In genomic region chr17:67244621-67245072, GRCh38 we compare ENCODE assay signal across 8 cellular contexts. TPM values are rescaled to one million over a fixed set of nuclear protein-coding genes. Genes with fewer than 3 reads are reported as not detected.
DNase-seq lines count a peak whose midpoint lies in the region; ATAC-seq, FAIRE-seq and TF ChIP-seq lines count a peak whose summit lies in the region.

No MANE protein-coding gene starts in this region.

- TF ChIP-seq RAD21 in IMR-90 (IDR thresholded peaks at IDR 0.05; ENCODE audit: low read length) = no peak

- no peak for TF ChIP-seq CTCF in IMR-90 (conservative IDR thresholded peaks at IDR 0.05; ENCODE audit: low read depth, low read length)
- no peak for TF ChIP-seq CTCF in astrocyte (IDR thresholded peaks at IDR 0.05; ENCODE audit: insufficient read depth, low read depth, low read length)
- TF ChIP-seq CTCF in kidney epithelial cell (IDR thresholded peaks at IDR 0.05; ENCODE audit: insufficient read depth, low read length, poor library complexity, severe bottlenecking) = no peak

- H2BK15ac ChIP-seq in IMR-90 (ENCODE audit: low read depth, low read length) = no peak overlapping the region

- H3K4me2 ChIP-seq in BLaER1 treated with 17β-estradiol and CSF1 and Interleukin-3, amounts not matched to agents 10 nM and 100 nM = peak overlapping the region; percentile 79 to 98 (median 94)
- H3K4me2 ChIP-seq in IMR-90 (ENCODE audit: low read depth, low read length) (peak overlapping the region; percentile 91; the same call in 1 of the 2 replicates), astrocyte (ENCODE audit: low read length) (peak overlapping the region; percentile 98)

- H3K79me1 ChIP-seq in IMR-90 (ENCODE audit: low read depth in 1 of 2, low read length in 2 of 2) = peaks cover 10 to 24% of the 10 kb centered on the region in 2 experiments; a peak in 3 of 4 replicates

- no peak for TF ChIP-seq POLR2A in IMR-90 (IDR thresholded peaks at IDR 0.05; ENCODE audit: low read depth, low read length)

- in situ Hi-C loops in IMR-90 (cut with MboI; ENCODE audit: low sequenced_read_pairs) = no loop called here

- no peak overlapping the region for H3K27ac Mint-ChIP-seq in astrocyte (ENCODE audit: unreplicated experiment)
- H3K27ac Mint-ChIP-seq in stimulated activated effector memory CD8-positive, alpha-beta T cell treated with anti-CD3 and anti-CD28 coated beads, Interleukin-12 subunit alpha, Interleukin-12 subunit beta, amount 100 ng/mL, for 72 hours = peak overlapping the region; percentile 92

- H3K4me3 ChIP-seq in BLaER1 treated with 17β-estradiol and CSF1 and Interleukin-3, amounts not matched to agents 10 nM and 100 nM = peak overlapping the region; percentile 84 to 99 (median 98)
- peak overlapping the region; percentile 83 for H3K4me3 ChIP-seq in IMR-90 (ENCODE audit: insufficient read depth, low read depth, low read length)
- peak overlapping the region; percentile 85 for H3K4me3 ChIP-seq in astrocyte (ENCODE audit: insufficient read depth, low read depth, low read length)
- peak overlapping the region; percentile 81 for H3K4me3 ChIP-seq in kidney epithelial cell (ENCODE audit: low read depth, low read length)

- peak overlapping the region; percentile 90 to 97 (median 92) for H3K27ac ChIP-seq in BLaER1 treated with 17β-estradiol and CSF1 and Interleukin-3, amounts not matched to agents 10 nM and 100 nM
- H3K27ac ChIP-seq in IMR-90 (ENCODE audit: insufficient read depth, low read length) = peak overlapping the region; percentile 76
- H3K27ac ChIP-seq in astrocyte (ENCODE audit: low read depth, low read length) = peak overlapping the region; percentile 83

- H4K20me1 ChIP-seq in BLaER1 treated with 17β-estradiol and CSF1 and Interleukin-3, amounts not matched to agents 10 nM and 100 nM = peaks cover 21 to 59% (median 43%) of the 10 kb centered on the region in 11 experiments; a peak in 20 of 22 replicates
- H4K20me1 ChIP-seq in IMR-90 (ENCODE audit: insufficient read depth, low read length) = peaks cover 15% of the 10 kb centered on the region; the same call in 1 of the 2 replicates
- peaks cover 19% of the 10 kb centered on the region for H4K20me1 ChIP-seq in astrocyte (ENCODE audit: insufficient read depth, low read length)

- H4K91ac ChIP-seq in IMR-90 (ENCODE audit: insufficient read depth, low read depth, low read length) = no peak overlapping the region

- H3K18ac ChIP-seq in IMR-90 (ENCODE audit: low read depth, low read length) = no peak overlapping the region

- peak overlapping the region; percentile 92 to 99 (median 95) for H3K9ac ChIP-seq in BLaER1 treated with 17β-estradiol and CSF1 and Interleukin-3, amounts not matched to agents 10 nM and 100 nM
- H3K9ac ChIP-seq in IMR-90 (ENCODE audit: low read depth, low read length) = peak overlapping the region; percentile 69
- H3K9ac ChIP-seq in astrocyte (ENCODE audit: low read length) = peak overlapping the region; percentile 96

- H3K36me3 Mint-ChIP-seq in astrocyte (ENCODE audit: low read depth, unreplicated experiment) = peaks cover 4% of the 10 kb centered on the region
- peaks cover 47% of the 10 kb centered on the region for H3K36me3 Mint-ChIP-seq in stimulated activated effector memory CD8-positive, alpha-beta T cell treated with anti-CD3 and anti-CD28 coated beads, Interleukin-12 subunit alpha, Interleukin-12 subunit beta, amount 100 ng/mL, for 72 hours

- peaks cover 17 to 36% (median 25%) of the 10 kb centered on the region in 11 experiments; a peak in 20 of 22 replicates for H3K36me3 ChIP-seq in BLaER1 treated with 17β-estradiol and CSF1 and Interleukin-3, amounts not matched to agents 10 nM and 100 nM
- H3K36me3 ChIP-seq in IMR-90 (ENCODE audit: control insufficient read depth, insufficient read depth, low read length) (no peaks in the 10 kb centered on the region), astrocyte (ENCODE audit: insufficient read depth, low read length) (no peaks in the 10 kb centered on the region), kidney epithelial cell (ENCODE audit: control insufficient read depth, insufficient read depth, low read length) (no peaks in the 10 kb centered on the region)

- no peak for DNase-seq in IMR-90
- DNase-seq in astrocyte (ENCODE audit: low read depth) = no peak
- no peak for DNase-seq in kidney epithelial cell (ENCODE audit: low read depth)
- no peak for DNase-seq in stimulated activated effector memory CD8-positive, alpha-beta T cell treated with anti-CD3 and anti-CD28 coated beads, Interleukin-12 subunit alpha, Interleukin-12 subunit beta, amount 100 ng/mL, for 72 hours (ENCODE audit: low spot score in 2 of 2)
- DNase-seq in amniotic stem cell (lab: John Stamatoyannopoulos, UW) = no peak
- DNase-seq in NCI-H2227 treated with DMSO at 0.1 percent for 48 hours (lab: John Stamatoyannopoulos, UW) = no peak

- 0 out of 2 replicates have a peak overlapping the region, but pooled peaks have one; percentile 12 for H3K4ac ChIP-seq in IMR-90 (ENCODE audit: low read depth, low read length)

- no peak overlapping the region; the same call in 1 of the 2 replicates for H3K14ac ChIP-seq in IMR-90 (replicated peaks; ENCODE audit: low read depth, low read length)

- peak overlapping the region; percentile 83 for H2AK9ac ChIP-seq in IMR-90 (replicated peaks; ENCODE audit: low read depth, low read length, poor library complexity)

- peaks cover 0 to 11% (median 4%) of the 10 kb centered on the region in 11 experiments; a peak in 8 of 22 replicates for H3K27me3 ChIP-seq in BLaER1 treated with 17β-estradiol and CSF1 and Interleukin-3, amounts not matched to agents 10 nM and 100 nM
- H3K27me3 ChIP-seq in IMR-90 (ENCODE audit: control insufficient read depth, insufficient read depth, low read length) = no peaks in the 10 kb centered on the region
- H3K27me3 ChIP-seq in astrocyte (ENCODE audit: insufficient read depth, low read length) = no peaks in the 10 kb centered on the region
- no peaks in the 10 kb centered on the region for H3K27me3 ChIP-seq in kidney epithelial cell (ENCODE audit: control insufficient read depth, insufficient read depth, low read length)

- H3K9me1 ChIP-seq in IMR-90 (ENCODE audit: insufficient read depth, low read length) = 0 out of 2 replicates have a peak, but pooled peaks cover 6% of the 10 kb centered on the region

- peak overlapping the region; percentile 77 for H2BK5ac ChIP-seq in IMR-90 (ENCODE audit: low read depth, low read length, poor library complexity, severe bottlenecking)

- CTCF ChIA-PET in IMR-90 (lab: Yijun Ruan, JAX) = no interaction called here

- no peak overlapping the region for H4K5ac ChIP-seq in IMR-90 (ENCODE audit: low read depth, low read length)

- H3K9me3 ChIP-seq in BLaER1 treated with 17β-estradiol and CSF1 and Interleukin-3, amounts not matched to agents 10 nM and 100 nM (replicated peaks in 1 of 11) = no peaks in the 10 kb centered on the region
- H3K9me3 ChIP-seq in IMR-90 (ENCODE audit: control insufficient read depth, insufficient read depth, low read length) (no peaks in the 10 kb centered on the region), astrocyte (ENCODE audit: insufficient read depth, low read depth, low read length) (no peaks in the 10 kb centered on the region)

- POLR2A ChIA-PET in IMR-90 (lab: Charles Lee; ENCODE audit: unreplicated experiment) = no interaction called here

- no TSS peak for BruUV-seq in IMR-90 (replicated peaks; lab: Mats Ljungman, UMichigan)

- peaks cover 30% of the 10 kb centered on the region for H3K4me1 Mint-ChIP-seq in astrocyte (ENCODE audit: low read depth, unreplicated experiment)
- H3K4me1 Mint-ChIP-seq in stimulated activated effector memory CD8-positive, alpha-beta T cell treated with anti-CD3 and anti-CD28 coated beads, Interleukin-12 subunit alpha, Interleukin-12 subunit beta, amount 100 ng/mL, for 72 hours = peaks cover 58% of the 10 kb centered on the region

- dilution Hi-C loops in IMR-90 (cut with HindIII; ENCODE audit: low sequenced_read_pairs, unreplicated experiment) = no loop called here

- no CpG with 5 or more reads among the region's 42 CpGs for WGBS in IMR-90 (ENCODE audit: extremely low coverage in 2 of 2, insufficient read length in 1 of 2), 2 experiments

- intact Hi-C loops in IMR-90 (cut with micrococcal nuclease) = loop anchor here (5.0 kb wide), 1 partner anchor 98 kb away; no protein-coding TSS in a partner anchor

- H2BK20ac ChIP-seq in IMR-90 (ENCODE audit: low read depth, low read length) = no peak overlapping the region

- peaks cover 50% of the 10 kb centered on the region for H3K79me2 ChIP-seq in astrocyte (ENCODE audit: insufficient read depth, low read length)

- H3K23ac ChIP-seq in IMR-90 (ENCODE audit: low read depth, low read length) = no peak overlapping the region

- H3K9me3 Mint-ChIP-seq in astrocyte (ENCODE audit: unreplicated experiment) = no peaks in the 10 kb centered on the region
- no peaks in the 10 kb centered on the region for H3K9me3 Mint-ChIP-seq in stimulated activated effector memory CD8-positive, alpha-beta T cell treated with anti-CD3 and anti-CD28 coated beads, Interleukin-12 subunit alpha, Interleukin-12 subunit beta, amount 100 ng/mL, for 72 hours

- H3K4me1 ChIP-seq in BLaER1 treated with 17β-estradiol and CSF1 and Interleukin-3, amounts not matched to agents 10 nM and 100 nM = peaks cover 33 to 62% (median 44%) of the 10 kb centered on the region in 10 experiments
- H3K4me1 ChIP-seq in IMR-90 (ENCODE audit: control insufficient read depth, insufficient read depth, low read length) (peaks cover 2% of the 10 kb centered on the region; the same call in 1 of the 2 replicates), astrocyte (ENCODE audit: insufficient read depth, low read length) (peaks cover 17% of the 10 kb centered on the region)

- no peak overlapping the region for H2AK5ac ChIP-seq in IMR-90 (ENCODE audit: low read depth, low read length)

- no peak overlapping the region; a peak in 1 of 4 replicates for H4K8ac ChIP-seq in IMR-90 (ENCODE audit: low read depth in 2 of 2, low read length in 2 of 2)

- ATAC-seq in GM21381 (IDR thresholded peaks at IDR 0.05; ENCODE audit: unreplicated experiment) (peak; percentile 18), IMR-90 (ENCODE audit: low read depth) (peak; percentile 21)
- ATAC-seq in stimulated activated effector memory CD8-positive, alpha-beta T cell treated with anti-CD3 and anti-CD28 coated beads, Interleukin-12 subunit alpha, Interleukin-12 subunit beta, amount 100 ng/mL, for 72 hours = peak; percentile 46

- FAIRE-seq in astrocyte (lab: Jason Lieb, UNC) = no peak

- H2BK120ac ChIP-seq in IMR-90 (ENCODE audit: low read depth, low read length) = peak overlapping the region; percentile 22; the same call in 1 of the 2 replicates

- peak overlapping the region; percentile 96 for H3K4me3 Mint-ChIP-seq in astrocyte (ENCODE audit: unreplicated experiment)
- peak overlapping the region; percentile 84 for H3K4me3 Mint-ChIP-seq in stimulated activated effector memory CD8-positive, alpha-beta T cell treated with anti-CD3 and anti-CD28 coated beads, Interleukin-12 subunit alpha, Interleukin-12 subunit beta, amount 100 ng/mL, for 72 hours

- no peak overlapping the region for H3K56ac ChIP-seq in IMR-90 (ENCODE audit: extremely low read depth, insufficient read depth, low read length)

- H2AFZ ChIP-seq in IMR-90 (replicated peaks; ENCODE audit: low read length, poor library complexity) (peak overlapping the region; percentile 90), astrocyte (ENCODE audit: low read depth, low read length) (peak overlapping the region; percentile 74)

- no peaks in the 10 kb centered on the region for H3K27me3 Mint-ChIP-seq in astrocyte (ENCODE audit: low read depth, unreplicated experiment)

RNA-seq across cellular contexts. Expression of gene HELZ, which starts 0.3 kb away (rescaled TPM):
- 60.6 and 65.0 TPM in 2 replicates for total RNA-seq in IMR-90 (2012; rRNA removed)
- 6.9 and 8.0 TPM in 2 replicates for polyA plus RNA-seq in IMR-90 (2012; rRNA removed)
- 1.6 and 1.7 TPM in 2 replicates for polyA plus RNA-seq in IMR-90 (2012; cell fraction: cytosol; rRNA removed)
- 2.8 and 15.1 TPM in 2 replicates for polyA plus RNA-seq in IMR-90 (2012; cell fraction: nucleus; rRNA removed; ENCODE audit: low replicate concordance)
- 51.2 and 53.4 TPM in 2 replicates for total RNA-seq in astrocyte
- total RNA-seq in kidney epithelial cell = 14.8 and 15.5 TPM in 2 replicates
